ENCODE assay signal across 31 cellular contexts in genomic region chr13:71879945-71880344, GRCh38. TPM values are rescaled to one million over a fixed set of nuclear protein-coding genes. Genes with fewer than 3 reads are reported as not detected.
"Had no signal": no experiment of that assay in that cellular context is flagged by ENCODE, and none has a peak within 500 bp of the region (broad histone marks: within the 10 kb centered on the region; RNA-seq: fewer than 3 reads in every experiment).

No MANE protein-coding gene starts in this region.

- DNase-seq: activated CD4-positive, alpha-beta memory T cell treated with anti-CD3 and anti-CD28 coated beads for 36 hours; activated CD4-positive, alpha-beta T cell treated with anti-CD3 and anti-CD28 coated beads for 36 hours; activated CD4-positive, CD25-positive, alpha-beta regulatory T cell; activated CD4-positive, CD25-positive, alpha-beta regulatory T cell treated with anti-CD3 and anti-CD28 coated beads, Interleukin-2, amount 50 U/mL, for 72 hours; activated CD8-positive, alpha-beta memory T cell treated with anti-CD3 and anti-CD28 coated beads, Interleukin-2, amount 10 ng/mL, durations not matched to agents 7 days and 5 days; activated CD8-positive, alpha-beta memory T cell treated with anti-CD3 and anti-CD28 coated beads, Interleukin-2, amount 50 U/mL, for 4 hours; activated CD8-positive, alpha-beta T cell treated with anti-CD3 and anti-CD28 coated beads, Interleukin-2, amount 10 ng/mL, durations not matched to agents 7 days and 5 days; activated effector memory CD4-positive, alpha-beta T cell treated with Interleukin-2 at 50 U/mL for 16 hours; activated gamma-delta T cell treated with Interleukin-2 at 50 U/mL for 16 hours; activated naive CD4-positive, alpha-beta T cell treated with Interleukin-2 at 50 U/mL for 16 hours; activated naive CD8-positive, alpha-beta T cell treated with anti-CD3 and anti-CD28 coated beads for 36 hours; activated naive CD8-positive, alpha-beta T cell treated with anti-CD3 and anti-CD28 coated beads, Interleukin-2, amount 50 U/mL, for 24 hours; activated T-cell treated with anti-CD3 and anti-CD28 coated beads, Interleukin-2, amount 50 U/mL, for 24 hours; activated T-cell treated with anti-CD3 and anti-CD28 coated beads, Interleukin-2, amount 50 U/mL, for 72 hours; central memory CD4-positive, alpha-beta T cell; cerebellar nuclear complex; colonic mucosa; effector CD8-positive, alpha-beta T cell; gastrocnemius medialis had no signal

- ATAC-seq: activated naive CD8-positive, alpha-beta T cell treated with anti-CD3 and anti-CD28 coated beads, Interleukin-2, amount 50 U/mL, for 24 hours had no signal

- H3K4me1 ChIP-seq: ascending aorta, breast epithelium, colonic mucosa, esophagus muscularis mucosa, foreskin keratinocyte had no signal

- H3K4me1 Mint-ChIP-seq: activated CD8-positive, alpha-beta memory T cell treated with anti-CD3 and anti-CD28 coated beads, Interleukin-2, amount 10 ng/mL, durations not matched to agents 7 days and 5 days; activated naive CD4-positive, alpha-beta T cell treated with anti-CD3 and anti-CD28 coated beads, Interleukin-2, amount 50 U/mL, for 24 hours; activated naive CD8-positive, alpha-beta T cell treated with anti-CD3 and anti-CD28 coated beads for 36 hours had no signal

- H3K36me3 ChIP-seq: adrenal gland, ascending aorta, breast epithelium, cardiac muscle cell, colonic mucosa, esophagus muscularis mucosa, gastrocnemius medialis had no signal

- H3K4me3 ChIP-seq: ascending aorta, breast epithelium, cardiac muscle cell, colonic mucosa, esophagus muscularis mucosa, gastrocnemius medialis had no signal

- H3K27ac ChIP-seq: adrenal gland, ascending aorta, breast epithelium, cardiac muscle cell, colonic mucosa, esophagus muscularis mucosa, foreskin keratinocyte, gastrocnemius medialis had no signal

- H3K27ac Mint-ChIP-seq: activated CD4-positive, alpha-beta memory T cell treated with anti-CD3 and anti-CD28 coated beads for 36 hours; activated CD4-positive, alpha-beta T cell treated with anti-CD3 and anti-CD28 coated beads for 36 hours; activated CD4-positive, alpha-beta T cell treated with anti-CD3 and anti-CD28 coated beads, Interleukin-2, amount 10 ng/mL, durations not matched to agents 24 days and 14 days; activated CD8-positive, alpha-beta memory T cell treated with anti-CD3 and anti-CD28 coated beads, Interleukin-2, amount 10 ng/mL, durations not matched to agents 7 days and 5 days; activated CD8-positive, alpha-beta T cell treated with anti-CD3 and anti-CD28 coated beads, Interleukin-2, amount 10 ng/mL, durations not matched to agents 7 days and 5 days; activated naive CD4-positive, alpha-beta T cell treated with anti-CD3 and anti-CD28 coated beads, Interleukin-2, amount 50 U/mL, for 24 hours; activated naive CD8-positive, alpha-beta T cell treated with anti-CD3 and anti-CD28 coated beads for 36 hours; activated naive CD8-positive, alpha-beta T cell treated with anti-CD3 and anti-CD28 coated beads, Interleukin-2, amount 50 U/mL, for 24 hours; activated T-cell treated with anti-CD3 and anti-CD28 coated beads, Interleukin-2, amount 50 U/mL, for 24 hours; activated T-cell treated with anti-CD3 and anti-CD28 coated beads, Interleukin-2, amount 50 U/mL, for 72 hours; endodermal cell had no signal

- H3K9me3 ChIP-seq: adrenal gland, ascending aorta, breast epithelium, colonic mucosa, gastrocnemius medialis had no signal

- H3K36me3 Mint-ChIP-seq: activated CD4-positive, alpha-beta memory T cell treated with anti-CD3 and anti-CD28 coated beads for 36 hours; activated CD8-positive, alpha-beta memory T cell treated with anti-CD3 and anti-CD28 coated beads, Interleukin-2, amount 10 ng/mL, durations not matched to agents 7 days and 5 days; activated naive CD4-positive, alpha-beta T cell treated with anti-CD3 and anti-CD28 coated beads, Interleukin-2, amount 50 U/mL, for 24 hours; activated naive CD8-positive, alpha-beta T cell treated with anti-CD3 and anti-CD28 coated beads for 36 hours; brain had no signal

- H3K27me3 Mint-ChIP-seq: activated CD4-positive, alpha-beta T cell treated with anti-CD3 and anti-CD28 coated beads for 36 hours; activated CD8-positive, alpha-beta memory T cell treated with anti-CD3 and anti-CD28 coated beads, Interleukin-2, amount 10 ng/mL, durations not matched to agents 7 days and 5 days; activated naive CD8-positive, alpha-beta T cell treated with anti-CD3 and anti-CD28 coated beads for 36 hours; activated T-cell treated with anti-CD3 and anti-CD28 coated beads, Interleukin-2, amount 50 U/mL, for 24 hours had no signal

- H3K27me3 ChIP-seq: adrenal gland, ascending aorta, breast epithelium, cardiac muscle cell, colonic mucosa, esophagus muscularis mucosa, foreskin keratinocyte, gastrocnemius medialis had no signal

- H3K4me3 Mint-ChIP-seq: activated CD4-positive, alpha-beta memory T cell treated with anti-CD3 and anti-CD28 coated beads for 36 hours; activated CD4-positive, alpha-beta T cell treated with anti-CD3 and anti-CD28 coated beads for 36 hours; activated CD4-positive, alpha-beta T cell treated with anti-CD3 and anti-CD28 coated beads, Interleukin-2, amount 10 ng/mL, durations not matched to agents 24 days and 14 days; activated CD8-positive, alpha-beta memory T cell treated with anti-CD3 and anti-CD28 coated beads, Interleukin-2, amount 10 ng/mL, durations not matched to agents 7 days and 5 days; activated CD8-positive, alpha-beta T cell treated with anti-CD3 and anti-CD28 coated beads, Interleukin-2, amount 10 ng/mL, durations not matched to agents 7 days and 5 days; activated naive CD4-positive, alpha-beta T cell treated with anti-CD3 and anti-CD28 coated beads, Interleukin-2, amount 50 U/mL, for 24 hours; activated naive CD8-positive, alpha-beta T cell treated with anti-CD3 and anti-CD28 coated beads for 36 hours; activated naive CD8-positive, alpha-beta T cell treated with anti-CD3 and anti-CD28 coated beads, Interleukin-2, amount 50 U/mL, for 24 hours; activated T-cell treated with anti-CD3 and anti-CD28 coated beads, Interleukin-2, amount 50 U/mL, for 24 hours; activated T-cell treated with anti-CD3 and anti-CD28 coated beads, Interleukin-2, amount 50 U/mL, for 72 hours; endodermal cell had no signal

- H3K9me3 Mint-ChIP-seq: activated CD4-positive, alpha-beta T cell treated with anti-CD3 and anti-CD28 coated beads, Interleukin-2, amount 10 ng/mL, durations not matched to agents 24 days and 14 days; activated naive CD4-positive, alpha-beta T cell treated with anti-CD3 and anti-CD28 coated beads, Interleukin-2, amount 50 U/mL, for 24 hours; activated T-cell treated with anti-CD3 and anti-CD28 coated beads, Interleukin-2, amount 50 U/mL, for 24 hours had no signal

RNA-seq across cellular contexts. Expression of gene DACH1, which starts 12.9 kb away (rescaled TPM):
- total RNA-seq: activated CD4-positive, alpha-beta memory T cell treated with anti-CD3 and anti-CD28 coated beads for 36 hours; activated CD4-positive, alpha-beta T cell treated with anti-CD3 and anti-CD28 coated beads, Interleukin-2, amount 10 ng/mL, durations not matched to agents 24 days and 14 days; activated CD8-positive, alpha-beta memory T cell treated with anti-CD3 and anti-CD28 coated beads for 36 hours; activated CD8-positive, alpha-beta memory T cell treated with anti-CD3 and anti-CD28 coated beads, Interleukin-2, amount 10 ng/mL, durations not matched to agents 7 days and 5 days; activated CD8-positive, alpha-beta T cell treated with anti-CD3 and anti-CD28 coated beads, Interleukin-2, amount 10 ng/mL, durations not matched to agents 7 days and 5 days; activated naive CD8-positive, alpha-beta T cell treated with anti-CD3 and anti-CD28 coated beads for 36 hours; ascending aorta; foreskin keratinocyte; T-helper 1 cell treated with Interleukin-12 subunit alpha and Interleukin-12 subunit beta and Interleukin-4 antibody, amounts not matched to agents 30 ng/mL and 1 ng/mL, for 36 hours had no signal
- polyA plus RNA-seq: foreskin keratinocyte had no signal
